Comparison of ENCODE assay signal across 18 cellular contexts in the genomic region with DNA sequence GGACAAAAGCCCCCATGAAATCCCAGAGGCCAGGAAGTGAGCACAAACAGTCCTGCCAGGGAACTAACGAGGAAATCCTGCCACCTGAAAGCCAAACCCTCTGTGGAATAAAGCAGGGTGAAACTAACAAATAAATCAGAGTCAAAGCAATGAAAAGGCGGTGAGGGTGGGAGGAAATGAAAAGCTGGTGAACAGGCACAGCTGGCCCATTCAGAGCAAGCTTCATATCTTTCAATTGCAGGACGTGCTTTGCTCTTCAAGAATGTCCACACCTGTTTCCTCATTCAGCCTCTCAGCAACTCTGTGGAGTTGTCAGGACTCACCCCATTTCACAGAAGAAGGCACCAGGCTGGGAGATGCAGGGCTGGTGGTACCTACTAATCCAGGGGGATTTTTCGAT.
DNase-seq lines count a peak whose midpoint lies in the region; ATAC-seq and TF ChIP-seq lines count a peak whose summit lies in the region.
"Had no signal": no experiment of that assay in that cellular context is flagged by ENCODE, and none has a peak within 500 bp of the region (broad histone marks: within the 10 kb centered on the region; RNA-seq: fewer than 3 reads in every experiment).

No MANE protein-coding gene starts in this region.

- H3K36me3 Mint-ChIP-seq in endothelial cell (ENCODE audit: low read depth, unreplicated experiment) (no peaks in the 10 kb centered on the region), neural crest cell (ENCODE audit: low read depth) (no peaks in the 10 kb centered on the region)
- no peaks in the 10 kb centered on the region for H3K36me3 Mint-ChIP-seq in activated T-helper 1 cell treated with anti-CD3 and anti-CD28 coated beads, Interleukin-12 subunit alpha, Interleukin-12 subunit beta, Interleukin-2, Interleukin-4 antibody, amounts not matched to agents 30 ng/mL and 10 ng/mL and 1 ng/mL, durations not matched to agents 14 hours and 24 hours and 36 hours (ENCODE audit: low read depth)

- peak overlapping the region; percentile 62 for H3K4me2 ChIP-seq in Karpas-422 (ENCODE audit: low read depth, low read length, poor library complexity, severe bottlenecking)

- no peaks in the 10 kb centered on the region for H3K27me3 ChIP-seq in Karpas-422 (ENCODE audit: low read length)

- H3K27ac Mint-ChIP-seq in endothelial cell (ENCODE audit: unreplicated experiment) (peak overlapping the region; percentile 59), neural crest cell (ENCODE audit: unreplicated experiment) (peak overlapping the region; percentile 39)
- no peak overlapping the region for H3K27ac Mint-ChIP-seq in activated T-helper 1 cell treated with anti-CD3 and anti-CD28 coated beads, Interleukin-12 subunit alpha, Interleukin-12 subunit beta, Interleukin-2, Interleukin-4 antibody, amounts not matched to agents 30 ng/mL and 10 ng/mL and 1 ng/mL, durations not matched to agents 14 hours and 24 hours and 36 hours
- H3K27ac Mint-ChIP-seq: CD4-positive, alpha-beta T cell had no signal

- DNase-seq in NCI-H2081 (lab: John Stamatoyannopoulos, UW) (peak; percentile 1 to 3), NCI-H2081 treated with DMSO at 0.1 percent for 48 hours (lab: John Stamatoyannopoulos, UW) (no peak), Karpas-422 (peak; percentile 81), endothelial cell (ENCODE audit: low spot score) (peak; percentile 25), neural crest cell (ENCODE audit: low read depth, low spot score) (no peak), SIG-M5 treated with dmso at 0.1 percent for 504 hours (lab: John Stamatoyannopoulos, UW; ENCODE audit: unreplicated experiment) (no peak)
- DNase-seq in activated T-helper 1 cell treated with anti-CD3 and anti-CD28 coated beads, Interleukin-12 subunit alpha, Interleukin-12 subunit beta, Interleukin-2, Interleukin-4 antibody, amounts not matched to agents 30 ng/mL and 10 ng/mL and 1 ng/mL, durations not matched to agents 14 hours and 24 hours and 36 hours (ENCODE audit: low spot score): no peak
- DNase-seq: 8988T; AML-193; C1 segment of cervical spinal cord; Calu3; CD4-positive, alpha-beta T cell; DMS 273 treated with DMSO at 0.1 percent for 48 hours; DMS79 treated with DMSO at 0.1 percent for 48 hours; EL; GM23248; H7 had no signal

- peaks cover 8% of the 10 kb centered on the region for H3K27me3 Mint-ChIP-seq in endothelial cell (ENCODE audit: unreplicated experiment)
- no peaks in the 10 kb centered on the region for H3K27me3 Mint-ChIP-seq in neural crest cell (ENCODE audit: low read depth)
- H3K27me3 Mint-ChIP-seq in activated T-helper 1 cell treated with anti-CD3 and anti-CD28 coated beads, Interleukin-12 subunit alpha, Interleukin-12 subunit beta, Interleukin-2, Interleukin-4 antibody, amounts not matched to agents 30 ng/mL and 10 ng/mL and 1 ng/mL, durations not matched to agents 14 hours and 24 hours and 36 hours (ENCODE audit: insufficient read depth): peaks cover 8% of the 10 kb centered on the region

- H3K79me2 ChIP-seq in Karpas-422 (ENCODE audit: low read length): no peaks in the 10 kb centered on the region

- ATAC-seq in GM18511 (IDR thresholded peaks at IDR 0.05; ENCODE audit: unreplicated experiment): no peak

- H3K9me3 Mint-ChIP-seq in endothelial cell (ENCODE audit: unreplicated experiment) (no peaks in the 10 kb centered on the region), neural crest cell (no peaks in the 10 kb centered on the region)
- no peaks in the 10 kb centered on the region for H3K9me3 Mint-ChIP-seq in activated T-helper 1 cell treated with anti-CD3 and anti-CD28 coated beads, Interleukin-12 subunit alpha, Interleukin-12 subunit beta, Interleukin-2, Interleukin-4 antibody, amounts not matched to agents 30 ng/mL and 10 ng/mL and 1 ng/mL, durations not matched to agents 14 hours and 24 hours and 36 hours
- H3K9me3 Mint-ChIP-seq: CD4-positive, alpha-beta T cell had no signal

- no peaks in the 10 kb centered on the region for H4K20me1 ChIP-seq in Karpas-422 (ENCODE audit: insufficient read depth, low read depth, low read length)

- no peaks in the 10 kb centered on the region for H3K9me2 ChIP-seq in Karpas-422 (replicated peaks; ENCODE audit: insufficient read depth, low read length)

- intact Hi-C loops in activated T-helper 1 cell treated with anti-CD3 and anti-CD28 coated beads, Interleukin-12 subunit alpha, Interleukin-12 subunit beta, Interleukin-2, Interleukin-4 antibody, amounts not matched to agents 30 ng/mL and 10 ng/mL and 1 ng/mL, durations not matched to agents 14 hours and 24 hours and 36 hours (cut with micrococcal nuclease): no loop called here

- H3K36me3 ChIP-seq in Karpas-422 (ENCODE audit: insufficient read depth, low read length): no peaks in the 10 kb centered on the region

- no peak overlapping the region for H2AFZ ChIP-seq in Karpas-422 (ENCODE audit: low read length)
- H2AFZ ChIP-seq: GM23248 had no signal

- H3K4me1 Mint-ChIP-seq in endothelial cell (ENCODE audit: unreplicated experiment): peaks cover 32% of the 10 kb centered on the region
- H3K4me1 Mint-ChIP-seq in neural crest cell: peaks cover 38% of the 10 kb centered on the region
- H3K4me1 Mint-ChIP-seq in activated T-helper 1 cell treated with anti-CD3 and anti-CD28 coated beads, Interleukin-12 subunit alpha, Interleukin-12 subunit beta, Interleukin-2, Interleukin-4 antibody, amounts not matched to agents 30 ng/mL and 10 ng/mL and 1 ng/mL, durations not matched to agents 14 hours and 24 hours and 36 hours (ENCODE audit: low read depth): no peaks in the 10 kb centered on the region

- no peak overlapping the region for H3K4me3 Mint-ChIP-seq in endothelial cell (ENCODE audit: unreplicated experiment)
- peak overlapping the region; percentile 32 for H3K4me3 Mint-ChIP-seq in neural crest cell
- H3K4me3 Mint-ChIP-seq in activated T-helper 1 cell treated with anti-CD3 and anti-CD28 coated beads, Interleukin-12 subunit alpha, Interleukin-12 subunit beta, Interleukin-2, Interleukin-4 antibody, amounts not matched to agents 30 ng/mL and 10 ng/mL and 1 ng/mL, durations not matched to agents 14 hours and 24 hours and 36 hours: no peak overlapping the region
- H3K4me3 Mint-ChIP-seq: CD4-positive, alpha-beta T cell had no signal

- H3K4me3 ChIP-seq in Karpas-422 (ENCODE audit: low read length): peak overlapping the region; percentile 37; the same call in 1 of the 2 replicates
- H3K4me3 ChIP-seq: GM23248 had no signal

- peak overlapping the region; percentile 82 for H3K27ac ChIP-seq in Karpas-422 (ENCODE audit: low read length)
- H3K27ac ChIP-seq: GM23248 had no signal

- peaks cover 67% of the 10 kb centered on the region for H3K4me1 ChIP-seq in Karpas-422 (ENCODE audit: low read length)

- TF ChIP-seq CTCF in endothelial cell (IDR thresholded peaks at IDR 0.05; ENCODE audit: unreplicated experiment) (no peak), neural crest cell (conservative IDR thresholded peaks at IDR 0.05) (no peak)

- H3K9ac ChIP-seq in Karpas-422 (ENCODE audit: low read length): peak overlapping the region; percentile 54
- H3K9ac ChIP-seq: GM23248 had no signal

- no peaks in the 10 kb centered on the region for H3K9me3 ChIP-seq in Karpas-422 (ENCODE audit: low read length)

Comparison
In these comparisons a context has a peak if more than half of its experiments do, and no peak if none do; other contexts are left out.
1. DNase-seq: peak in NCI-H2081 (2 of 2), Karpas-422 (single experiment) and endothelial cell (single experiment); none in NCI-H2081 treated with DMSO at 0.1 percent for 48 hours (single experiment), neural crest cell (single experiment), SIG-M5 treated with dmso at 0.1 percent for 504 hours (single experiment) and activated T-helper 1 cell treated with anti-CD3 and anti-CD28 coated beads, Interleukin-12 subunit alpha, Interleukin-12 subunit beta, Interleukin-2, Interleukin-4 antibody, amounts not matched to agents 30 ng/mL and 10 ng/mL and 1 ng/mL, durations not matched to agents 14 hours and 24 hours and 36 hours (single experiment).